23 cellular contexts compared by ENCODE assay signal in the genomic region with DNA sequence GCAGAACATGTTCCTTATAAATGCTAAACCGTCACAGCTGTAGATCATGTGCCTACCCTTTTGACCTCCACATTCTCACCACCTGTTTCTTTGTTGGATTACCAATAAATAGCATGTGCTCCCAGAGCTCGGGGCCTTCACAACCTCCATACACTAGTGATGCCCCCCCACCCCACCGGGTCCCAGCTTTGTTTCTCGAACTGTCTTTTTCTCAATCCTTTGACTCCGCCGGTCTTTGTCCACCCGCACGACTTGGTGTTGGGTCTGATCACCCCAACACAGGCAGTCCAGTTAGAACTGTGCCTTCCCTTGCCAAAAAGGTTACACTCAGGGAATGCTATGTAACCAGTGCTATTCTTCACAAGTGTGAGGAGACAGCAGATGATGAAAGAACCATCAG.
"Had no signal": no experiment of that assay in that cellular context is flagged by ENCODE, and none has a peak within 500 bp of the region (broad histone marks: within the 10 kb centered on the region; RNA-seq: fewer than 3 reads in every experiment).

No MANE protein-coding gene starts in this region.

- H3K9me3 ChIP-seq: esophagus squamous epithelium, gastrocnemius medialis, left lung, lower lobe of right lung, mucosa of descending colon had no signal

- DNase-seq: cerebellar nuclear complex; effector CD8-positive, alpha-beta T cell; effector memory CD8-positive, alpha-beta T cell; endodermal cell; erythroblast; esophagus squamous epithelium; foreskin fibroblast; foreskin melanocyte; gastrocnemius medialis; glutamatergic neuron; head of caudate nucleus; heart right ventricle; hippocampal formation; left cardiac atrium; left ventricle myocardium superior; lower lobe of right lung; mesenchymal stem cell; mucosa of descending colon had no signal

- H3K27me3 ChIP-seq: esophagus squamous epithelium, gastrocnemius medialis, left lung had no signal

- H3K36me3 ChIP-seq: esophagus squamous epithelium, gastrocnemius medialis, heart right ventricle, left lung, lower lobe of right lung had no signal

- H3K4me1 ChIP-seq: esophagus squamous epithelium, gastrocnemius medialis, heart right ventricle, left lung, lower lobe of right lung had no signal

- H3K4me3 ChIP-seq: coronary artery, esophagus squamous epithelium, gastrocnemius medialis, heart right ventricle, left lung, lower lobe of right lung, mucosa of descending colon had no signal

- H3K4me3 Mint-ChIP-seq: effector memory CD8-positive, alpha-beta T cell; endodermal cell; mesothelial cell of epicardium had no signal

- ATAC-seq: effector memory CD8-positive, alpha-beta T cell; esophagus mucosa; gastrocnemius medialis; heart right ventricle; left cardiac atrium; left lung; left ventricle myocardium superior; lower lobe of right lung; mucosa of descending colon had no signal

- H3K27ac Mint-ChIP-seq: effector memory CD8-positive, alpha-beta T cell; endodermal cell; mesothelial cell of epicardium had no signal

- H3K4me1 Mint-ChIP-seq: mesothelial cell of epicardium had no signal

- H3K27me3 Mint-ChIP-seq: effector memory CD8-positive, alpha-beta T cell had no signal

- H3K27ac ChIP-seq: coronary artery, epithelial cell of prostate, esophagus squamous epithelium, gastrocnemius medialis, heart right ventricle, left lung, lower lobe of right lung had no signal
